In genomic region chr3:169629895-169630294, GRCh38 we compare ENCODE assay signal across 33 cellular contexts. TPM values are rescaled to one million over a fixed set of nuclear protein-coding genes. Genes with fewer than 3 reads are reported as not detected.
"Had no signal": no experiment of that assay in that cellular context is flagged by ENCODE, and none has a peak within 500 bp of the region (broad histone marks: within the 10 kb centered on the region; RNA-seq: fewer than 3 reads in every experiment).

No MANE protein-coding gene starts in this region.

- H3K4me1 Mint-ChIP-seq: activated naive CD8-positive, alpha-beta T cell treated with anti-CD3 and anti-CD28 coated beads, Interleukin-2, amount 50 U/mL, for 24 hours had no signal

- H3K9me3 Mint-ChIP-seq: activated naive CD4-positive, alpha-beta T cell treated with anti-CD3 and anti-CD28 coated beads, Interleukin-2, amount 50 U/mL, for 72 hours; activated naive CD8-positive, alpha-beta T cell treated with anti-CD3 and anti-CD28 coated beads, Interleukin-2, amount 50 U/mL, for 24 hours; activated T-cell treated with anti-CD3 and anti-CD28 coated beads, Interleukin-2, amount 50 U/mL, for 4 hours; T-helper 1 cell treated with Interleukin-12 subunit alpha and Interleukin-12 subunit beta and Interleukin-4 antibody, amounts not matched to agents 30 μg/mL and 1 μg/mL, for 36 hours had no signal

- H3K4me1 ChIP-seq: SJSA1 had no signal

- H3K27me3 ChIP-seq: ascending aorta, body of pancreas, SJSA1 had no signal

- H3K36me3 Mint-ChIP-seq: activated naive CD4-positive, alpha-beta T cell treated with anti-CD3 and anti-CD28 coated beads, Interleukin-2, amount 50 U/mL, for 72 hours had no signal

- H3K27ac ChIP-seq: ascending aorta, body of pancreas, SJSA1 had no signal

- DNase-seq: activated CD4-positive, alpha-beta T cell treated with anti-CD3 and anti-CD28 coated beads for 48 hours; activated CD4-positive, alpha-beta T cell treated with anti-CD3 and anti-CD28 coated beads, Interleukin-2, amount 50 U/mL, for 48 hours; activated CD4-positive, CD25-positive, alpha-beta regulatory T cell treated with anti-CD3 and anti-CD28 coated beads, Interleukin-2, amount 50 U/mL, for 72 hours; activated CD8-positive, alpha-beta memory T cell treated with anti-CD3 and anti-CD28 coated beads for 24 hours; activated effector memory CD4-positive, alpha-beta T cell treated with anti-CD3 and anti-CD28 coated beads, Interleukin-2, amount 50 U/mL, for 16 hours; activated naive CD4-positive, alpha-beta T cell treated with Interleukin-2 at 50 U/mL for 16 hours; activated naive CD8-positive, alpha-beta T cell treated with anti-CD3 and anti-CD28 coated beads, Interleukin-2, amount 50 U/mL, for 24 hours; activated T-cell treated with anti-CD3 and anti-CD28 coated beads, Interleukin-2, amount 50 U/mL, for 4 hours; amniotic stem cell; body of pancreas; central memory CD4-positive, alpha-beta T cell; Karpas-422; MM.1S; NCI-H1105; NCI-H146; NCI-H187 treated with DMSO at 0.1 percent for 48 hours; NCI-H2081 treated with DMSO at 0.1 percent for 48 hours; NCI-H2171 treated with DMSO at 0.1 percent for 48 hours; NCI-H345; NCI-H510A; NCI-H526 treated with DMSO at 0.1 percent for 48 hours; NK-92 treated with Interleukin-12 subunit alpha and Interleukin-12 subunit beta, amount 100 ng/mL, for 24 hours; OCI-M1; Right ventricle myocardium superior; RPMI8226; SW 1271 had no signal

- H3K36me3 ChIP-seq: ascending aorta, SJSA1 had no signal

- H3K4me3 Mint-ChIP-seq: activated naive CD8-positive, alpha-beta T cell treated with anti-CD3 and anti-CD28 coated beads, Interleukin-2, amount 50 U/mL, for 24 hours; activated T-cell treated with anti-CD3 and anti-CD28 coated beads, Interleukin-2, amount 50 U/mL, for 4 hours; T-helper 1 cell treated with Interleukin-12 subunit alpha and Interleukin-12 subunit beta and Interleukin-4 antibody, amounts not matched to agents 30 μg/mL and 1 μg/mL, for 36 hours had no signal

- ATAC-seq: activated naive CD4-positive, alpha-beta T cell treated with anti-CD3 and anti-CD28 coated beads, Interleukin-2, amount 50 U/mL, for 72 hours; activated naive CD8-positive, alpha-beta T cell treated with anti-CD3 and anti-CD28 coated beads, Interleukin-2, amount 50 U/mL, for 24 hours; activated T-cell treated with anti-CD3 and anti-CD28 coated beads, Interleukin-2, amount 50 U/mL, for 4 hours; body of pancreas; K562; Panc1; SK-N-SH treated with all-trans-retinoic acid at 6 μM for 48 hours had no signal

- H3K27ac Mint-ChIP-seq: activated naive CD4-positive, alpha-beta T cell treated with anti-CD3 and anti-CD28 coated beads, Interleukin-2, amount 50 U/mL, for 72 hours; activated naive CD8-positive, alpha-beta T cell treated with anti-CD3 and anti-CD28 coated beads, Interleukin-2, amount 50 U/mL, for 24 hours; T-helper 1 cell treated with Interleukin-12 subunit alpha and Interleukin-12 subunit beta and Interleukin-4 antibody, amounts not matched to agents 30 μg/mL and 1 μg/mL, for 36 hours had no signal

- H3K4me3 ChIP-seq: ascending aorta, body of pancreas, K562, SJSA1 had no signal

- H3K9me3 ChIP-seq: ascending aorta, body of pancreas, SJSA1 had no signal

RNA-seq across cellular contexts. Expression of gene MECOM, which starts 33.6 kb away (rescaled TPM):
- total RNA-seq: activated naive CD4-positive, alpha-beta T cell treated with anti-CD3 and anti-CD28 coated beads, Interleukin-2, amount 50 U/mL, for 72 hours had no signal
